Comparison of ENCODE assay signal across 8 cellular contexts in genomic region chrX:49269010-49269767, GRCh38. TPM values are rescaled to one million over a fixed set of nuclear protein-coding genes. Genes with fewer than 3 reads are reported as not detected.
DNase-seq lines count a peak whose midpoint lies in the region; ATAC-seq and TF ChIP-seq lines count a peak whose summit lies in the region.

No MANE protein-coding gene starts in this region.

- WGBS in heart right ventricle, 2 donors, result 1% methylated on average over 44 to 45 of the region's 45 CpGs
- 0 to 38% methylated on average over 38 to 42 of the region's 45 CpGs for WGBS in upper lobe of left lung, 2 donors

- H3K27ac ChIP-seq in heart right ventricle, result peak overlapping the region; percentile 85 to 96 (median 91)
- peak overlapping the region; percentile 83 to 96 (median 93) for H3K27ac ChIP-seq in upper lobe of left lung

- no peak for TF ChIP-seq EP300 in upper lobe of left lung (IDR thresholded peaks at IDR 0.05)

- DNase-seq in NCI-H146 treated with DMSO at 0.1 percent for 48 hours (lab: John Stamatoyannopoulos, UW; ENCODE audit: unreplicated experiment) (peak; percentile 96), T-helper 1 cell (peak; percentile 87 to 98 (median 91)), amniotic stem cell (lab: John Stamatoyannopoulos, UW) (peak; percentile 93), heart right ventricle (peak; percentile 94 to 98), posterior cingulate gyrus (peak; percentile 92 to 99 (median 94)), upper lobe of left lung (peak; percentile 87 to 96)

- peaks cover 0 to 41% (median 23%) of the 10 kb centered on the region in 9 donors for H3K4me1 ChIP-seq in heart right ventricle
- peaks cover 7 to 30% (median 20%) of the 10 kb centered on the region in 4 donors for H3K4me1 ChIP-seq in upper lobe of left lung

- peak; percentile 89 for ATAC-seq in HG02884 (IDR thresholded peaks at IDR 0.05; ENCODE audit: unreplicated experiment)
- ATAC-seq in heart right ventricle, result peak; percentile 93 to 98 (median 96)
- ATAC-seq in upper lobe of left lung (ENCODE audit: low FRiP score in 2 of 2), result peak; percentile 96 to 97

- H3K27me3 ChIP-seq in heart right ventricle (peaks cover 0 to 10% (median 0%) of the 10 kb centered on the region in 7 donors), upper lobe of left lung (no peaks in the 10 kb centered on the region)

- TF ChIP-seq CTCF in heart right ventricle (IDR thresholded peaks at IDR 0.05) (no peak), upper lobe of left lung (IDR thresholded peaks at IDR 0.05) (no peak)

- TF ChIP-seq POLR2A in GM15510 (IDR thresholded peaks at IDR 0.05; ENCODE audit: borderline replicate concordance, extremely low read depth, insufficient read length) (peak; percentile 76), upper lobe of left lung (IDR thresholded peaks at IDR 0.05) (peak in 2 of 4 donors; percentile 66 to 71)

- H3K4me3 ChIP-seq in heart right ventricle (peak overlapping the region in 9 of 10 donors; percentile 67 to 79 (median 73)), upper lobe of left lung (peak overlapping the region; percentile 8 to 85 (median 60))

- intact Hi-C loops in heart right ventricle (cut with DNase I), result loop anchor here in 1 of 10 donors (10.0 kb wide), 1 partner anchor 74 kb away; no protein-coding TSS in a partner anchor
- intact Hi-C loops in posterior cingulate gyrus (cut with DNase I), result loop anchor here (2.0 kb wide), 1 partner anchor 76 kb away; no protein-coding TSS in a partner anchor

- no peaks in the 10 kb centered on the region for H3K9me3 ChIP-seq in heart right ventricle
- peaks cover 0 to 7% (median 0%) of the 10 kb centered on the region in 4 donors for H3K9me3 ChIP-seq in upper lobe of left lung

- H3K36me3 ChIP-seq in heart right ventricle (no peaks in the 10 kb centered on the region), upper lobe of left lung (no peaks in the 10 kb centered on the region)

RNA-seq across cellular contexts. Expression of gene PPP1R3F, which starts 0.4 kb away (rescaled TPM):
- total RNA-seq in heart right ventricle (10 to 100 TPM; 16.1 to 26.0 (median 19.8) TPM), upper lobe of left lung (10 to 100 TPM in 2 of 6 donors, 1 to 10 TPM in 4; 3.3 to 14.9 (median 7.1) TPM)
- polyA plus RNA-seq in heart right ventricle, result 10 to 100 TPM; 10.8 to 23.1 TPM

RNA-seq across cellular contexts. Expression of gene FOXP3, which starts 4.7 kb away (rescaled TPM):
- total RNA-seq in heart right ventricle (1 to 10 TPM in 1 of 10 donors, not detected in 9; 1.2 TPM), upper lobe of left lung (under 1 TPM in 2 of 6 donors, not detected in 4; 0.23 to 0.54 TPM)
- under 1 TPM in 1 of 2 donors, not detected in 1; 0.04 TPM for polyA plus RNA-seq in heart right ventricle

RNA-seq across cellular contexts. Expression of gene CCDC22, which starts 33.9 kb away (rescaled TPM):
- total RNA-seq in heart right ventricle (10 to 100 TPM in 9 of 10 donors, 1 to 10 TPM in 1; 9.5 to 12.6 (median 11.0) TPM), upper lobe of left lung (10 to 100 TPM in 5 of 6 donors, 1 to 10 TPM in 1; 9.9 to 22.0 (median 18.6) TPM)
- polyA plus RNA-seq in heart right ventricle, result 10 to 100 TPM in 1 of 2 donors, 1 to 10 TPM in 1; 6.4 to 14.4 TPM

RNA-seq across cellular contexts. Expression of gene GAGE10, which starts 34.3 kb away (rescaled TPM):
- total RNA-seq in heart right ventricle (not detected), upper lobe of left lung (not detected)
- polyA plus RNA-seq in heart right ventricle, result not detected

RNA-seq across cellular contexts. Expression of gene CACNA1F, which starts 36.0 kb away (rescaled TPM):
- under 1 TPM in 6 of 10 donors, not detected in 4; 0.05 to 0.42 (median 0.15) TPM for total RNA-seq in heart right ventricle
- under 1 TPM; 0.03 to 0.07 TPM for polyA plus RNA-seq in heart right ventricle
- 1 to 10 TPM in 4 of 6 donors, under 1 TPM in 2; 0.46 to 6.3 (median 1.7) TPM for total RNA-seq in upper lobe of left lung

Comparison
In these comparisons a context has a peak if more than half of its experiments do, and no peak if none do; other contexts are left out.
1. Peak in every context shown above with its lines: DNase-seq, ATAC-seq, H3K4me3 ChIP-seq and H3K27ac ChIP-seq.